ENCODE assay signal across 1 cellular context in the genomic region with DNA sequence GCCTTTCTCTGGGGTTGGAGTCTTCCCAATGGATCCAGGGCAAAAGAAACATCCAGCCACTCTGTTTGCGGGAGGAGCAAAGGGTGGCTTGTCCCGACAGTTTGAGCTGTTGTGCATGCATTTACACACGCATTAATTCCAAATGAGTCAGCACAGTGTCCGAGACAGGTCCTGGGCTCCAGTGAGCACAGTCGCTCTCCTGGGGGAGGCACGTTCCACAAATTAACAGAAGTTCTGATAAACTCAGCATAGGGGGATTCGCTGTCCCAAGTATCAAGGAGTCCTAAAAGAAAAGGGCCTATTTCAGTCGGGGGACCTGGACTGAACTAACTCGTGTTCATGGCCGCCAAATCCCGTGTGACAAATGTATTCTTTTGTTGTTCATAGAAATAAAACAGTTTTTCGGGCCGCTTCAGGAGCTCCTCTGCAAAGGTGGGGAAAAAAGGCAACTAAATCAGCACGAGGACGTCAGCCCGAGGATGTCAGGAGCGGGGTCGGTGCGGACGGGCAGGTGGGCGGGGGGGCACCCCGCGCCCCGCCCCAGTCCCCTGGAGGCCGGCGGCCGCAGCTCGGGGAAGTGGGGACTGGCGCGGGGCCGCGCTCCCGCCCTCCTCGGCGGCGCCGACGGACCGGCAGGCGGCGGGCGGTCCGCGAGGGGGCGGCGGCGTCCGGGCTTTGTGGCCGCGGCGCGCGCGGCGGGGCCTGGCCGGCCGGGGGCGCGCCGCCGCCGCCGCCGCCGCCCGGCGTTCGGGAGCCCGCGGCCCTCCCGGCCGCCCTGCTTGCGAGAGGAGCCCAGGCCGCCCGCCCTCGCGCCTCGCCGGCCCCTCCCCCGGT.
TF ChIP-seq lines count a peak whose summit lies in the region.

A gene with protein sequence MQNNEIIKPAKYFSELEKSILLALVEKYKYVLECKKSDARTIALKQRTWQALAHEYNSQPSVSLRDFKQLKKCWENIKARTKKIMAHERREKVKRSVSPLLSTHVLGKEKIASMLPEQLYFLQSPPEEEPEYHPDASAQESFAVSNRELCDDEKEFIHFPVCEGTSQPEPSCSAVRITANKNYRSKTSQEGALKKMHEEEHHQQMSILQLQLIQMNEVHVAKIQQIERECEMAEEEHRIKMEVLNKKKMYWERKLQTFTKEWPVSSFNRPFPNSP (plus strand): TSS at position 612 of the 834 bp plus-strand sequence. CDS start 14,796 bp downstream, outside the sequence.

TF ChIP-seq in K562, 482 proteins besides CTCF, POLR2A, EP300 and RAD21 (continued from another document and continues in another):
- TF ChIP-seq, protein P1, sequence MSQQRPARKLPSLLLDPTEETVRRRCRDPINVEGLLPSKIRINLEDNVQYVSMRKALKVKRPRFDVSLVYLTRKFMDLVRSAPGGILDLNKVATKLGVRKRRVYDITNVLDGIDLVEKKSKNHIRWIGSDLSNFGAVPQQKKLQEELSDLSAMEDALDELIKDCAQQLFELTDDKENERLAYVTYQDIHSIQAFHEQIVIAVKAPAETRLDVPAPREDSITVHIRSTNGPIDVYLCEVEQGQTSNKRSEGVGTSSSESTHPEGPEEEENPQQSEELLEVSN (IDR thresholded peaks at IDR 0.05; ENCODE audit: borderline replicate concordance in 1 of 2, extremely low read depth in 1 of 2, insufficient read depth in 1 of 2, insufficient read length in 1 of 2, low read depth in 1 of 2, low read length in 1 of 2, poor library complexity in 1 of 2, severe bottlenecking in 1 of 2), result peak; percentile 38 to 91
- peak in 2 of 3 experiments; percentile 67 for TF ChIP-seq YY1 (IDR thresholded peaks at IDR 0.05; ENCODE audit: borderline replicate concordance in 1 of 3, control insufficient read depth in 1 of 3, extremely low read depth in 1 of 3, insufficient read depth in 3 of 3, insufficient read length in 1 of 3, insufficient replicate concordance in 2 of 3, low read depth in 1 of 3, low read length in 2 of 3)
- peak in 1 of 2 experiments; percentile 54; a peak in 1 of 4 replicates for TF ChIP-seq MAZ (CRISPR knock-in tag; conservative IDR thresholded peaks at IDR 0.05 in 1 of 2, IDR thresholded peaks at IDR 0.05 in 1 of 2)
- TF ChIP-seq ZNF197 (CRISPR knock-in tag; IDR thresholded peaks at IDR 0.05; ENCODE audit: low read depth), result peak; percentile 66; the same call in 1 of the 2 replicates
- TF ChIP-seq SNIP1 (IDR thresholded peaks at IDR 0.05; ENCODE audit: low read depth), result no peak
- TF ChIP-seq RBBP5 (IDR thresholded peaks at IDR 0.05; ENCODE audit: borderline replicate concordance, insufficient read depth, low read length, poor library complexity, severe bottlenecking), result peak; percentile 10
- 0 out of 2 replicates have a peak, but pooled peaks have one; percentile 48 for TF ChIP-seq BCOR (IDR thresholded peaks at IDR 0.05)
- TF ChIP-seq, protein P2, sequence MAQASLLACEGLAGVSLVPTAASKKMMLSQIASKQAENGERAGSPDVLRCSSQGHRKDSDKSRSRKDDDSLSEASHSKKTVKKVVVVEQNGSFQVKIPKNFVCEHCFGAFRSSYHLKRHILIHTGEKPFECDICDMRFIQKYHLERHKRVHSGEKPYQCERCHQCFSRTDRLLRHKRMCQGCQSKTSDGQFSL (CRISPR knock-in tag; IDR thresholded peaks at IDR 0.05), result peak; percentile 74
- TF ChIP-seq, protein P2 (tag; IDR thresholded peaks at IDR 0.05), result 0 out of 4 replicates have a peak, but pooled peaks of 1 of the 2 experiments have one; percentile 19
- no peak for TF ChIP-seq U2AF1 (optimal IDR thresholded peaks at IDR 0.05; ENCODE audit: low read depth, low read length)
- 0 out of 2 replicates have a peak, but pooled peaks have one; percentile 45 for TF ChIP-seq LEF1 (IDR thresholded peaks at IDR 0.05)
- TF ChIP-seq FOXK2 (conservative IDR thresholded peaks at IDR 0.05 in 1 of 2, IDR thresholded peaks at IDR 0.05 in 1 of 2; ENCODE audit: low read depth in 2 of 2), result peak in 1 of 2 experiments; percentile 63; a peak in 1 of 4 replicates
- TF ChIP-seq, protein P3, sequence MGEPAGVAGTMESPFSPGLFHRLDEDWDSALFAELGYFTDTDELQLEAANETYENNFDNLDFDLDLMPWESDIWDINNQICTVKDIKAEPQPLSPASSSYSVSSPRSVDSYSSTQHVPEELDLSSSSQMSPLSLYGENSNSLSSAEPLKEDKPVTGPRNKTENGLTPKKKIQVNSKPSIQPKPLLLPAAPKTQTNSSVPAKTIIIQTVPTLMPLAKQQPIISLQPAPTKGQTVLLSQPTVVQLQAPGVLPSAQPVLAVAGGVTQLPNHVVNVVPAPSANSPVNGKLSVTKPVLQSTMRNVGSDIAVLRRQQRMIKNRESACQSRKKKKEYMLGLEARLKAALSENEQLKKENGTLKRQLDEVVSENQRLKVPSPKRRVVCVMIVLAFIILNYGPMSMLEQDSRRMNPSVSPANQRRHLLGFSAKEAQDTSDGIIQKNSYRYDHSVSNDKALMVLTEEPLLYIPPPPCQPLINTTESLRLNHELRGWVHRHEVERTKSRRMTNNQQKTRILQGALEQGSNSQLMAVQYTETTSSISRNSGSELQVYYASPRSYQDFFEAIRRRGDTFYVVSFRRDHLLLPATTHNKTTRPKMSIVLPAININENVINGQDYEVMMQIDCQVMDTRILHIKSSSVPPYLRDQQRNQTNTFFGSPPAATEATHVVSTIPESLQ (CRISPR knock-in tag; IDR thresholded peaks at IDR 0.05), result 0 out of 2 replicates have a peak, but pooled peaks have one; percentile 62
- TF ChIP-seq, protein P4, sequence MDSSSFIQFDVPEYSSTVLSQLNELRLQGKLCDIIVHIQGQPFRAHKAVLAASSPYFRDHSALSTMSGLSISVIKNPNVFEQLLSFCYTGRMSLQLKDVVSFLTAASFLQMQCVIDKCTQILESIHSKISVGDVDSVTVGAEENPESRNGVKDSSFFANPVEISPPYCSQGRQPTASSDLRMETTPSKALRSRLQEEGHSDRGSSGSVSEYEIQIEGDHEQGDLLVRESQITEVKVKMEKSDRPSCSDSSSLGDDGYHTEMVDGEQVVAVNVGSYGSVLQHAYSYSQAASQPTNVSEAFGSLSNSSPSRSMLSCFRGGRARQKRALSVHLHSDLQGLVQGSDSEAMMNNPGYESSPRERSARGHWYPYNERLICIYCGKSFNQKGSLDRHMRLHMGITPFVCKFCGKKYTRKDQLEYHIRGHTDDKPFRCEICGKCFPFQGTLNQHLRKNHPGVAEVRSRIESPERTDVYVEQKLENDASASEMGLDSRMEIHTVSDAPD (CRISPR knock-in tag; IDR thresholded peaks at IDR 0.05), result no peak
- TF ChIP-seq CTBP1 (IDR thresholded peaks at IDR 0.05; ENCODE audit: borderline replicate concordance), result peak; percentile 47; the same call in 1 of the 2 replicates
- peak; percentile 53 for TF ChIP-seq POLR2B (IDR thresholded peaks at IDR 0.05; ENCODE audit: low read depth, partially characterized antibody)
- TF ChIP-seq ZBTB7A (IDR thresholded peaks at IDR 0.05; ENCODE audit: borderline replicate concordance, control insufficient read depth, low read depth, low read length), result peak; percentile 96
- peak; percentile 86 for TF ChIP-seq MAFG (tag; conservative IDR thresholded peaks at IDR 0.05)
- TF ChIP-seq TAF7 (tag; IDR thresholded peaks at IDR 0.05), result 0 out of 2 replicates have a peak, but pooled peaks have one; percentile 26
- TF ChIP-seq POLR2AphosphoS5 (IDR thresholded peaks at IDR 0.05; ENCODE audit: control insufficient read depth, insufficient read depth, low read depth, low read length), result peak; percentile 37
- peak; percentile 11; the same call in 1 of the 2 replicates for TF ChIP-seq SOX6 (IDR thresholded peaks at IDR 0.05)
- TF ChIP-seq, protein P5, sequence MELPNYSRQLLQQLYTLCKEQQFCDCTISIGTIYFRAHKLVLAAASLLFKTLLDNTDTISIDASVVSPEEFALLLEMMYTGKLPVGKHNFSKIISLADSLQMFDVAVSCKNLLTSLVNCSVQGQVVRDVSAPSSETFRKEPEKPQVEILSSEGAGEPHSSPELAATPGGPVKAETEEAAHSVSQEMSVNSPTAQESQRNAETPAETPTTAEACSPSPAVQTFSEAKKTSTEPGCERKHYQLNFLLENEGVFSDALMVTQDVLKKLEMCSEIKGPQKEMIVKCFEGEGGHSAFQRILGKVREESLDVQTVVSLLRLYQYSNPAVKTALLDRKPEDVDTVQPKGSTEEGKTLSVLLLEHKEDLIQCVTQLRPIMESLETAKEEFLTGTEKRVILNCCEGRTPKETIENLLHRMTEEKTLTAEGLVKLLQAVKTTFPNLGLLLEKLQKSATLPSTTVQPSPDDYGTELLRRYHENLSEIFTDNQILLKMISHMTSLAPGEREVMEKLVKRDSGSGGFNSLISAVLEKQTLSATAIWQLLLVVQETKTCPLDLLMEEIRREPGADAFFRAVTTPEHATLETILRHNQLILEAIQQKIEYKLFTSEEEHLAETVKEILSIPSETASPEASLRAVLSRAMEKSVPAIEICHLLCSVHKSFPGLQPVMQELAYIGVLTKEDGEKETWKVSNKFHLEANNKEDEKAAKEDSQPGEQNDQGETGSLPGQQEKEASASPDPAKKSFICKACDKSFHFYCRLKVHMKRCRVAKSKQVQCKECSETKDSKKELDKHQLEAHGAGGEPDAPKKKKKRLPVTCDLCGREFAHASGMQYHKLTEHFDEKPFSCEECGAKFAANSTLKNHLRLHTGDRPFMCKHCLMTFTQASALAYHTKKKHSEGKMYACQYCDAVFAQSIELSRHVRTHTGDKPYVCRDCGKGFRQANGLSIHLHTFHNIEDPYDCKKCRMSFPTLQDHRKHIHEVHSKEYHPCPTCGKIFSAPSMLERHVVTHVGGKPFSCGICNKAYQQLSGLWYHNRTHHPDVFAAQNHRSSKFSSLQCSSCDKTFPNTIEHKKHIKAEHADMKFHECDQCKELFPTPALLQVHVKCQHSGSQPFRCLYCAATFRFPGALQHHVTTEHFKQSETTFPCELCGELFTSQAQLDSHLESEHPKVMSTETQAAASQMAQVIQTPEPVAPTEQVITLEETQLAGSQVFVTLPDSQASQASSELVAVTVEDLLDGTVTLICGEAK (IDR thresholded peaks at IDR 0.05), result peak; percentile 44; the same call in 1 of the 2 replicates
- TF ChIP-seq, protein P5 (CRISPR knock-in tag; IDR thresholded peaks at IDR 0.05), result no peak
- TF ChIP-seq TBP (optimal IDR thresholded peaks at IDR 0.05; ENCODE audit: low read depth, low read length), result peak; percentile 65
- TF ChIP-seq SUPT5H (IDR thresholded peaks at IDR 0.05), result peak; percentile 69
- TF ChIP-seq ATF7 (IDR thresholded peaks at IDR 0.05), result 0 out of 2 replicates have a peak, but pooled peaks have one; percentile 48
- TF ChIP-seq BHLHE40 (IDR thresholded peaks at IDR 0.05; ENCODE audit: low read length), result peak; percentile 76
- TF ChIP-seq GABPA (tag; conservative IDR thresholded peaks at IDR 0.05; ENCODE audit: low read depth), result 0 out of 2 replicates have a peak, but pooled peaks have one; percentile 38
- peak; percentile 76 for TF ChIP-seq DPF2 (IDR thresholded peaks at IDR 0.05)
- peak; percentile 82 for TF ChIP-seq FOSL1 (tag; conservative IDR thresholded peaks at IDR 0.05)
- peak; percentile 61; the same call in 1 of the 2 replicates for TF ChIP-seq ZNF644 (tag; IDR thresholded peaks at IDR 0.05; ENCODE audit: low read depth)
- TF ChIP-seq ADNP (tag; IDR thresholded peaks at IDR 0.05), result no peak
- TF ChIP-seq, protein P6, sequence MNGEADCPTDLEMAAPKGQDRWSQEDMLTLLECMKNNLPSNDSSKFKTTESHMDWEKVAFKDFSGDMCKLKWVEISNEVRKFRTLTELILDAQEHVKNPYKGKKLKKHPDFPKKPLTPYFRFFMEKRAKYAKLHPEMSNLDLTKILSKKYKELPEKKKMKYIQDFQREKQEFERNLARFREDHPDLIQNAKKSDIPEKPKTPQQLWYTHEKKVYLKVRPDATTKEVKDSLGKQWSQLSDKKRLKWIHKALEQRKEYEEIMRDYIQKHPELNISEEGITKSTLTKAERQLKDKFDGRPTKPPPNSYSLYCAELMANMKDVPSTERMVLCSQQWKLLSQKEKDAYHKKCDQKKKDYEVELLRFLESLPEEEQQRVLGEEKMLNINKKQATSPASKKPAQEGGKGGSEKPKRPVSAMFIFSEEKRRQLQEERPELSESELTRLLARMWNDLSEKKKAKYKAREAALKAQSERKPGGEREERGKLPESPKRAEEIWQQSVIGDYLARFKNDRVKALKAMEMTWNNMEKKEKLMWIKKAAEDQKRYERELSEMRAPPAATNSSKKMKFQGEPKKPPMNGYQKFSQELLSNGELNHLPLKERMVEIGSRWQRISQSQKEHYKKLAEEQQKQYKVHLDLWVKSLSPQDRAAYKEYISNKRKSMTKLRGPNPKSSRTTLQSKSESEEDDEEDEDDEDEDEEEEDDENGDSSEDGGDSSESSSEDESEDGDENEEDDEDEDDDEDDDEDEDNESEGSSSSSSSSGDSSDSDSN (IDR thresholded peaks at IDR 0.05; ENCODE audit: borderline replicate concordance in 1 of 2, low read depth in 2 of 2, low read length in 2 of 2), result 0 out of 4 replicates have a peak, but pooled peaks of 1 of the 2 experiments have one; percentile 34
- no peak for TF ChIP-seq CHCHD3 (CRISPR knock-in tag; IDR thresholded peaks at IDR 0.05)
